15 cellular contexts compared by ENCODE assay signal in genomic region chr5:133327946-133328401, GRCh38.
A peak's percentile ranks its signal among the peaks of the same experiment; 100 is the strongest.
DNase-seq lines count a peak whose midpoint lies in the region; ATAC-seq, FAIRE-seq and TF ChIP-seq lines count a peak whose summit lies in the region.
"Had no signal": no experiment of that assay in that cellular context is flagged by ENCODE, and none has a peak within 500 bp of the region (broad histone marks: within the 10 kb centered on the region; RNA-seq: fewer than 3 reads in every experiment).

No MANE protein-coding gene starts in this region.

- no peak overlapping the region for H3K4me2 ChIP-seq in K562 (ENCODE audit: insufficient read depth, low read length)

- intact Hi-C loops in K562 (cut with micrococcal nuclease): no loop called here
- intact Hi-C loops in body of pancreas (cut with DNase I): no loop called here
- intact Hi-C loops in lower leg skin (cut with DNase I; ENCODE audit: low total_unique reads): no loop called here

- POLR2A ChIA-PET in K562 (lab: Yijun Ruan, JAX): interaction anchor here (0.5 to 1.3 kb wide), 2 partner anchors 12 to 50 kb away, joined by 3 read pairs; no protein-coding TSS in a partner anchor

- H3K9me1 ChIP-seq in K562 (ENCODE audit: control insufficient read depth, insufficient read depth, low read length): no peaks in the 10 kb centered on the region

- no peak for ATAC-seq in K562
- no peak for ATAC-seq in body of pancreas

- H2AFZ ChIP-seq in K562 (ENCODE audit: low read depth, low read length): no peak overlapping the region

- BruUV-seq in K562 (replicated peaks; lab: Mats Ljungman, UMichigan): no TSS peak

- H3K4me3 ChIP-seq in HUES6 (ENCODE audit: low read depth, low read length): no peak overlapping the region
- H3K4me3 ChIP-seq in K562: no peak overlapping the region
- H3K4me3 ChIP-seq in body of pancreas: no peak overlapping the region
- H3K4me3 ChIP-seq in lower leg skin (ENCODE audit: low read depth, poor library complexity, severe bottlenecking): no peak overlapping the region

- peaks cover 4% of the 10 kb centered on the region; the same call in 1 of the 2 replicates for H3K27me3 ChIP-seq in HUES6 (ENCODE audit: control insufficient read depth, insufficient read depth, low read length)
- peaks cover 27 to 84% of the 10 kb centered on the region in 2 experiments for H3K27me3 ChIP-seq in K562 (ENCODE audit: control insufficient read depth in 2 of 2, insufficient read depth in 2 of 2, low read length in 2 of 2)
- H3K27me3 ChIP-seq in body of pancreas: no peaks in the 10 kb centered on the region

- peaks cover 6% of the 10 kb centered on the region; the same call in 1 of the 2 replicates for H4K20me1 ChIP-seq in K562 (replicated peaks; ENCODE audit: control insufficient read depth, insufficient read depth, low read length)

- no peak for TF ChIP-seq EP300 in K562 (IDR thresholded peaks at IDR 0.05; ENCODE audit: low read length)

- FAIRE-seq in K562 (lab: Jason Lieb, UNC): no peak

- H3K79me2 ChIP-seq in K562 (ENCODE audit: control insufficient read depth, insufficient read depth, low read length): no peaks in the 10 kb centered on the region

- TF ChIP-seq CTCF in K562 (IDR thresholded peaks at IDR 0.05 in 2 of 3, conservative IDR thresholded peaks at IDR 0.05 in 1 of 3; ENCODE audit: insufficient read depth in 2 of 3, low read depth in 1 of 3, low read length in 3 of 3) (no peak), GM20000 (IDR thresholded peaks at IDR 0.05; ENCODE audit: extremely low read depth, missing control alignments) (no peak), body of pancreas (IDR thresholded peaks at IDR 0.05) (no peak), lower leg skin (IDR thresholded peaks at IDR 0.05) (no peak)

- WGBS in K562 (ENCODE audit: insufficient coverage, low coverage, missing lambda C conversion rate): 1% methylated on average over 5 of the region's 5 CpGs
- 81 to 85% methylated on average over 5 of the region's 5 CpGs for WGBS in body of pancreas, 2 donors
- 94 to 95% methylated on average over 5 of the region's 5 CpGs for WGBS in lower leg skin, 2 donors

- H3K9ac ChIP-seq in HUES6 (ENCODE audit: low read length) (no peak overlapping the region), K562 (ENCODE audit: insufficient read depth in 1 of 2, low read depth in 2 of 2, low read length in 2 of 2) (no peak overlapping the region)

- TF ChIP-seq POLR2A in K562 (conservative IDR thresholded peaks at IDR 0.05): no peak
- TF ChIP-seq POLR2A in body of pancreas (IDR thresholded peaks at IDR 0.05): no peak
- no peak for TF ChIP-seq POLR2A in lower leg skin (IDR thresholded peaks at IDR 0.05)

- H3K9me3 ChIP-seq in HUES6 (ENCODE audit: control insufficient read depth, insufficient read depth, low read depth, low read length): no peaks in the 10 kb centered on the region
- no peaks in the 10 kb centered on the region for H3K9me3 ChIP-seq in K562 (replicated peaks; ENCODE audit: control insufficient read depth, insufficient read depth, low read depth, low read length)
- H3K9me3 ChIP-seq in body of pancreas: no peaks in the 10 kb centered on the region

- H3K27ac ChIP-seq in HUES6 (ENCODE audit: low read depth, low read length) (peak overlapping the region; percentile 33; the same call in 1 of the 2 replicates), K562 (ENCODE audit: extremely low read depth, low read depth, low read length) (no peak overlapping the region), body of pancreas (no peak overlapping the region)

- no peak for TF ChIP-seq RAD21 in K562 (CRISPR knock-in tag; conservative IDR thresholded peaks at IDR 0.05 in 1 of 2, IDR thresholded peaks at IDR 0.05 in 1 of 2)

- in situ Hi-C loops in K562 (cut with MboI): no loop called here

- DNase-seq in K562 (ENCODE audit: extremely low read depth in 1 of 4, low spot score in 3 of 4) (no peak), iPS-NIHi7 (ENCODE audit: extremely low spot score) (peak; percentile 56), GM20000 (ENCODE audit: low spot score) (no peak), body of pancreas (no peak), NCI-H82 (lab: John Stamatoyannopoulos, UW) (no peak), lower leg skin (ENCODE audit: low spot score in 2 of 2) (no peak)
- DNase-seq: CD4-positive, CD25-positive, alpha-beta regulatory T cell; EL; NCI-H1105 treated with DMSO at 0.1 percent for 48 hours; NCI-H187 treated with DMSO at 0.1 percent for 48 hours; NCI-H526 treated with DMSO at 0.1 percent for 48 hours; NK-92 treated with Interleukin-12 subunit alpha and Interleukin-12 subunit beta, amount 100 ng/mL, for 24 hours; OCI-M1; SHP77 treated with DMSO at 0.1 percent for 48 hours had no signal

- H3K36me3 ChIP-seq in HUES6 (ENCODE audit: control insufficient read depth, insufficient read depth, low read length) (no peaks in the 10 kb centered on the region), K562 (ENCODE audit: control insufficient read depth, insufficient read depth, low read length) (no peaks in the 10 kb centered on the region), body of pancreas (replicated peaks in 1 of 2; ENCODE audit: insufficient read depth in 1 of 2, low read depth in 2 of 2) (no peaks in the 10 kb centered on the region)

- CTCF ChIA-PET in K562 (lab: Yijun Ruan, JAX; ENCODE audit: low intra/inter-chr PET ratio): no interaction called here

- H3K4me1 ChIP-seq in HUES6 (ENCODE audit: control insufficient read depth, insufficient read depth, low read length) (peaks cover 45% of the 10 kb centered on the region), K562 (replicated peaks in 1 of 2; ENCODE audit: control insufficient read depth in 2 of 2, insufficient read depth in 2 of 2, low read length in 2 of 2) (no peaks in the 10 kb centered on the region), body of pancreas (peaks cover 9% of the 10 kb centered on the region)

TF ChIP-seq in K562, 482 proteins besides CTCF, POLR2A, EP300 and RAD21:
- no peak for TF ChIP-seq E2F3 (CRISPR knock-in tag; IDR thresholded peaks at IDR 0.05)
- no peak for TF ChIP-seq THRB (CRISPR knock-in tag; conservative IDR thresholded peaks at IDR 0.05)
- peak; percentile 50; the same call in 1 of the 2 replicates for TF ChIP-seq MAFG (tag; conservative IDR thresholded peaks at IDR 0.05)
- peak; percentile 45; the same call in 1 of the 2 replicates for TF ChIP-seq C11orf30 (IDR thresholded peaks at IDR 0.05; ENCODE audit: low read depth)
- TF ChIP-seq MAFF (IDR thresholded peaks at IDR 0.05; ENCODE audit: low read length): peak; percentile 49; the same call in 1 of the 2 replicates
- TF ChIP-seq STAT6 (CRISPR knock-in tag; IDR thresholded peaks at IDR 0.05): no peak
- TF ChIP-seq ZBTB26 (CRISPR knock-in tag; IDR thresholded peaks at IDR 0.05): no peak
- peak; percentile 65 for TF ChIP-seq ZNF316 (IDR thresholded peaks at IDR 0.05)
- no peak for TF ChIP-seq NR3C1 (CRISPR knock-in tag; IDR thresholded peaks at IDR 0.05)
